In genomic region chr1:193201021-193201420, GRCh38 we compare ENCODE assay signal across 2 cellular contexts.
TF ChIP-seq lines count a peak whose summit lies in the region.

No MANE protein-coding gene starts in this region.

TF ChIP-seq in GM23338, 12 proteins besides CTCF, POLR2A, EP300 and RAD21 (continued from another document):
- TF ChIP-seq POLR2AphosphoS5 (IDR thresholded peaks at IDR 0.05; ENCODE audit: low read depth) = no peak
- TF ChIP-seq, protein P1, sequence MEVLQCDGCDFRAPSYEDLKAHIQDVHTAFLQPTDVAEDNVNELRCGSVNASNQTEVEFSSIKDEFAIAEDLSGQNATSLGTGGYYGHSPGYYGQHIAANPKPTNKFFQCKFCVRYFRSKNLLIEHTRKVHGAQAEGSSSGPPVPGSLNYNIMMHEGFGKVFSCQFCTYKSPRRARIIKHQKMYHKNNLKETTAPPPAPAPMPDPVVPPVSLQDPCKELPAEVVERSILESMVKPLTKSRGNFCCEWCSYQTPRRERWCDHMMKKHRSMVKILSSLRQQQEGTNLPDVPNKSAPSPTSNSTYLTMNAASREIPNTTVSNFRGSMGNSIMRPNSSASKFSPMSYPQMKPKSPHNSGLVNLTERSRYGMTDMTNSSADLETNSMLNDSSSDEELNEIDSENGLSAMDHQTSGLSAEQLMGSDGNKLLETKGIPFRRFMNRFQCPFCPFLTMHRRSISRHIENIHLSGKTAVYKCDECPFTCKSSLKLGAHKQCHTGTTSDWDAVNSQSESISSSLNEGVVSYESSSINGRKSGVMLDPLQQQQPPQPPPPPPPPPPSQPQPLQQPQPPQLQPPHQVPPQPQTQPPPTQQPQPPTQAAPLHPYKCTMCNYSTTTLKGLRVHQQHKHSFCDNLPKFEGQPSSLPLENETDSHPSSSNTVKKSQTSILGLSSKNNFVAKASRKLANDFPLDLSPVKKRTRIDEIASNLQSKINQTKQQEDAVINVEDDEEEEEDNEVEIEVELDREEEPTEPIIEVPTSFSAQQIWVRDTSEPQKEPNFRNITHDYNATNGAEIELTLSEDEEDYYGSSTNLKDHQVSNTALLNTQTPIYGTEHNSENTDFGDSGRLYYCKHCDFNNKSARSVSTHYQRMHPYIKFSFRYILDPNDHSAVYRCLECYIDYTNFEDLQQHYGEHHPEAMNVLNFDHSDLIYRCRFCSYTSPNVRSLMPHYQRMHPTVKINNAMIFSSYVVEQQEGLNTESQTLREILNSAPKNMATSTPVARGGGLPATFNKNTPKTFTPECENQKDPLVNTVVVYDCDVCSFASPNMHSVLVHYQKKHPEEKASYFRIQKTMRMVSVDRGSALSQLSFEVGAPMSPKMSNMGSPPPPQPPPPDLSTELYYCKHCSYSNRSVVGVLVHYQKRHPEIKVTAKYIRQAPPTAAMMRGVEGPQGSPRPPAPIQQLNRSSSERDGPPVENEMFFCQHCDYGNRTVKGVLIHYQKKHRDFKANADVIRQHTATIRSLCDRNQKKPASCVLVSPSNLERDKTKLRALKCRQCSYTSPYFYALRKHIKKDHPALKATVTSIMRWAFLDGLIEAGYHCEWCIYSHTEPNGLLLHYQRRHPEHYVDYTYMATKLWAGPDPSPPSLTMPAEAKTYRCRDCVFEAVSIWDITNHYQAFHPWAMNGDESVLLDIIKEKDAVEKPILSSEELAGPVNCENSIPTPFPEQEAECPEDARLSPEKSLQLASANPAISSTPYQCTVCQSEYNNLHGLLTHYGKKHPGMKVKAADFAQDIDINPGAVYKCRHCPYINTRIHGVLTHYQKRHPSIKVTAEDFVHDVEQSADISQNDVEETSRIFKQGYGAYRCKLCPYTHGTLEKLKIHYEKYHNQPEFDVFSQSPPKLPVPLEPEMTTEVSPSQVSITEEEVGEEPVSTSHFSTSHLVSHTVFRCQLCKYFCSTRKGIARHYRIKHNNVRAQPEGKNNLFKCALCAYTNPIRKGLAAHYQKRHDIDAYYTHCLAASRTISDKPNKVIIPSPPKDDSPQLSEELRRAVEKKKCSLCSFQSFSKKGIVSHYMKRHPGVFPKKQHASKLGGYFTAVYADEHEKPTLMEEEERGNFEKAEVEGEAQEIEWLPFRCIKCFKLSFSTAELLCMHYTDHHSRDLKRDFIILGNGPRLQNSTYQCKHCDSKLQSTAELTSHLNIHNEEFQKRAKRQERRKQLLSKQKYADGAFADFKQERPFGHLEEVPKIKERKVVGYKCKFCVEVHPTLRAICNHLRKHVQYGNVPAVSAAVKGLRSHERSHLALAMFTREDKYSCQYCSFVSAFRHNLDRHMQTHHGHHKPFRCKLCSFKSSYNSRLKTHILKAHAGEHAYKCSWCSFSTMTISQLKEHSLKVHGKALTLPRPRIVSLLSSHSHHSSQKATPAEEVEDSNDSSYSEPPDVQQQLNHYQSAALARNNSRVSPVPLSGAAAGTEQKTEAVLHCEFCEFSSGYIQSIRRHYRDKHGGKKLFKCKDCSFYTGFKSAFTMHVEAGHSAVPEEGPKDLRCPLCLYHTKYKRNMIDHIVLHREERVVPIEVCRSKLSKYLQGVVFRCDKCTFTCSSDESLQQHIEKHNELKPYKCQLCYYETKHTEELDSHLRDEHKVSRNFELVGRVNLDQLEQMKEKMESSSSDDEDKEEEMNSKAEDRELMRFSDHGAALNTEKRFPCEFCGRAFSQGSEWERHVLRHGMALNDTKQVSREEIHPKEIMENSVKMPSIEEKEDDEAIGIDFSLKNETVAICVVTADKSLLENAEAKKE (CRISPR knock-in tag; IDR thresholded peaks at IDR 0.05) = no peak
- no peak for TF ChIP-seq ZNF331 (CRISPR knock-in tag; IDR thresholded peaks at IDR 0.05; ENCODE audit: low read depth)
- TF ChIP-seq NANOG (IDR thresholded peaks at IDR 0.05; ENCODE audit: borderline replicate concordance) = no peak
- TF ChIP-seq JUNB (IDR thresholded peaks at IDR 0.05; ENCODE audit: unreplicated experiment) = no peak
- TF ChIP-seq CREB1 (CRISPR knock-in tag; IDR thresholded peaks at IDR 0.05; ENCODE audit: low read depth) = no peak
- TF ChIP-seq EZH2phosphoT487 (IDR thresholded peaks at IDR 0.05; ENCODE audit: unreplicated experiment) = no peak
- TF ChIP-seq STAT1 (IDR thresholded peaks at IDR 0.05; ENCODE audit: unreplicated experiment) = no peak
- no peak for TF ChIP-seq ZNF114 (CRISPR knock-in tag; IDR thresholded peaks at IDR 0.05)
- TF ChIP-seq EZH2 (IDR thresholded peaks at IDR 0.05; ENCODE audit: low read depth, unreplicated experiment) = no peak

TF ChIP-seq in liver, 16 proteins besides CTCF, POLR2A, EP300 and RAD21 (continued from another document):
- TF ChIP-seq REST (IDR thresholded peaks at IDR 0.05) (no peak), YY1 (IDR thresholded peaks at IDR 0.05) (no peak)
TF ChIP-seq in liver: peak in this region for 5.
